In genomic region chr1:102630041-102630440, GRCh38 we compare ENCODE assay signal across 24 cellular contexts.
A peak's percentile ranks its signal among the peaks of the same experiment; 100 is the strongest.
DNase-seq lines count a peak whose midpoint lies in the region; ATAC-seq, FAIRE-seq and TF ChIP-seq lines count a peak whose summit lies in the region.
"Had no signal": no experiment of that assay in that cellular context is flagged by ENCODE, and none has a peak within 500 bp of the region (broad histone marks: within the 10 kb centered on the region; RNA-seq: fewer than 3 reads in every experiment).

No MANE protein-coding gene starts in this region.

- no peak for TF ChIP-seq RAD21 in H1 (IDR thresholded peaks at IDR 0.05 in 1 of 2, conservative IDR thresholded peaks at IDR 0.05 in 1 of 2; ENCODE audit: low read depth in 2 of 2, low read length in 2 of 2)

- H2BK20ac ChIP-seq in H1 (ENCODE audit: low read length) = no peak overlapping the region

- no peak overlapping the region for H2BK120ac ChIP-seq in H1 (replicated peaks; ENCODE audit: low read depth, low read length)

- no peak for TF ChIP-seq POLR2A in H1 (IDR thresholded peaks at IDR 0.05; ENCODE audit: control extremely low read depth in 1 of 2, low read depth in 2 of 2, low read length in 2 of 2)

- H2AK5ac ChIP-seq in H1 (ENCODE audit: low read depth, low read length) = no peak overlapping the region

- H3K9me3 ChIP-seq in H1 (ENCODE audit: insufficient read depth in 2 of 2, low read depth in 1 of 2, low read length in 1 of 2) = no peaks in the 10 kb centered on the region
- H3K9me3 ChIP-seq: BE2C, BLaER1 had no signal

- H2BK12ac ChIP-seq in H1 (ENCODE audit: low read depth, low read length) = no peak overlapping the region

- H3K27ac ChIP-seq in H1 (ENCODE audit: low read depth, low read length) = no peak overlapping the region
- H3K27ac ChIP-seq in foreskin keratinocyte = no peak overlapping the region
- H3K27ac ChIP-seq: BLaER1 had no signal

- no peak for TF ChIP-seq EP300 in H1 (IDR thresholded peaks at IDR 0.05; ENCODE audit: borderline replicate concordance in 1 of 2, low read depth in 2 of 2, low read length in 2 of 2)

- TF ChIP-seq CTCF in bronchial epithelial cell (IDR thresholded peaks at IDR 0.05; ENCODE audit: insufficient read depth, low read length, severe bottlenecking) (no peak), H1 (IDR thresholded peaks at IDR 0.05; ENCODE audit: control extremely low read depth in 1 of 3, insufficient read depth in 1 of 3, low read depth in 1 of 3, low read length in 3 of 3) (no peak), foreskin keratinocyte (conservative IDR thresholded peaks at IDR 0.05) (no peak)

- H3K4me1 ChIP-seq in H1 (replicated peaks in 1 of 4; ENCODE audit: control insufficient read depth in 3 of 4, insufficient read depth in 4 of 4, low read length in 3 of 4) (no peaks in the 10 kb centered on the region), foreskin keratinocyte (no peaks in the 10 kb centered on the region)

- POLR2A ChIA-PET in H1 (lab: Charles Lee; ENCODE audit: partially characterized antibody) = no interaction called here

- H3K4me3 ChIP-seq in bronchial epithelial cell (ENCODE audit: low read depth, low read length) = no peak overlapping the region
- H3K4me3 ChIP-seq in H1 (ENCODE audit: extremely low read depth in 1 of 4, insufficient read depth in 2 of 4, low read depth in 3 of 4, low read length in 4 of 4) = no peak overlapping the region
- H3K4me3 ChIP-seq: BLaER1, GM12878 had no signal

- 90% methylated on average over 1 of the region's 1 CpG; no CpG with 5 or more reads in 1 of the 2 experiments for WGBS in H1 (ENCODE audit: extremely low coverage in 1 of 2, insufficient coverage in 1 of 2, insufficient read length in 1 of 2, insufficient replicate concordance in 2 of 2, low coverage in 1 of 2, low lambda C conversion rate in 2 of 2, missing lambda C conversion rate in 1 of 2), 2 experiments

- no peak overlapping the region for H3K56ac ChIP-seq in H1 (replicated peaks; ENCODE audit: insufficient read length, low read depth, low read length)

- CTCF ChIA-PET in H1 (lab: Charles Lee; ENCODE audit: partially characterized antibody) = interaction anchor here (1.1 kb wide), 1 partner anchor 52 kb away, joined by 3 read pairs; no protein-coding TSS in a partner anchor

- no peaks in the 10 kb centered on the region for H3K79me1 ChIP-seq in H1 (ENCODE audit: low read depth, low read length)

- no peaks in the 10 kb centered on the region for H3K36me3 ChIP-seq in bronchial epithelial cell (ENCODE audit: control insufficient read depth, insufficient read depth, low read length)
- H3K36me3 ChIP-seq in H1 (ENCODE audit: control insufficient read depth in 2 of 4, insufficient read depth in 4 of 4, low read length in 3 of 4) = no peaks in the 10 kb centered on the region
- H3K36me3 ChIP-seq: BE2C, BLaER1 had no signal

- DNase-seq in bronchial epithelial cell (ENCODE audit: low read depth) (no peak), H1 (ENCODE audit: low read depth in 1 of 2, low spot score in 2 of 2) (no peak), foreskin keratinocyte (peak; percentile 33 to 64), T-helper 2 cell (no peak)
- no peak for DNase-seq in activated CD8-positive, alpha-beta memory T cell treated with anti-CD3 and anti-CD28 coated beads, Interleukin-2, amount 50 U/mL, for 48 hours
- DNase-seq: 8988T; ACHN; BE2C; C1 segment of cervical spinal cord; CD4-positive, alpha-beta memory T cell; CD4-positive, CD25-positive, alpha-beta regulatory T cell; CD8-positive, alpha-beta memory T cell; DMS 273 treated with DMSO at 0.1 percent for 48 hours; DMS153; DMS79; DND-41; EL; GDM1 had no signal

- ATAC-seq in foreskin keratinocyte = peak; percentile 49
- ATAC-seq in HG02840 (IDR thresholded peaks at IDR 0.05; ENCODE audit: low FRiP score, unreplicated experiment) = no peak
- ATAC-seq: GM12878 had no signal

- H4K8ac ChIP-seq in H1 (ENCODE audit: extremely low read depth, insufficient read depth, low read length) = no peak overlapping the region

- H2BK15ac ChIP-seq in H1 (ENCODE audit: low read length) = no peak overlapping the region

- no peak overlapping the region for H3K23ac ChIP-seq in H1 (ENCODE audit: insufficient read length)

- no peak overlapping the region for H2BK5ac ChIP-seq in H1 (ENCODE audit: low read depth, low read length)

- H3K4ac ChIP-seq in H1 (replicated peaks; ENCODE audit: insufficient read length, low read depth, low read length) = no peak overlapping the region

- FAIRE-seq in bronchial epithelial cell (lab: Jason Lieb, UNC) = peak; percentile 47
- no peak for FAIRE-seq in H1 (lab: Jason Lieb, UNC)
- FAIRE-seq: A204.1, GM12878, GM12892, GM18507 had no signal

- peak overlapping the region; percentile 14; the same call in 1 of the 2 replicates for H2AFZ ChIP-seq in H1 (ENCODE audit: low read length)

- H3K79me2 ChIP-seq in H1 (ENCODE audit: control insufficient read depth in 1 of 2, insufficient read depth in 2 of 2, low read length in 2 of 2) = no peaks in the 10 kb centered on the region

- no peak overlapping the region for H4K5ac ChIP-seq in H1 (ENCODE audit: insufficient read length, low read depth, low read length)

- no peak overlapping the region for H4K91ac ChIP-seq in H1 (replicated peaks; ENCODE audit: insufficient read length, low read length)

- no peaks in the 10 kb centered on the region for H3K23me2 ChIP-seq in H1 (ENCODE audit: low read depth, low read length)

- H3K14ac ChIP-seq in H1 (ENCODE audit: insufficient read length) = no peak overlapping the region

- H3K27me3 ChIP-seq in bronchial epithelial cell (ENCODE audit: control insufficient read depth, insufficient read depth, low read length) (no peaks in the 10 kb centered on the region), H1 (replicated peaks in 1 of 4; ENCODE audit: control insufficient read depth in 3 of 4, extremely low read depth in 1 of 4, insufficient read depth in 3 of 4, low read length in 3 of 4) (no peaks in the 10 kb centered on the region), foreskin keratinocyte (no peaks in the 10 kb centered on the region)
- H3K27me3 ChIP-seq: BE2C, BLaER1 had no signal

- H3K4me2 ChIP-seq in H1 (ENCODE audit: insufficient read depth in 1 of 2, low read depth in 2 of 2, low read length in 2 of 2) = no peak overlapping the region
- H3K4me2 ChIP-seq: BLaER1 had no signal

- no peak overlapping the region for H3K18ac ChIP-seq in H1 (ENCODE audit: extremely low read depth, low read length)

- H3K9ac ChIP-seq in H1 (replicated peaks in 1 of 4; ENCODE audit: extremely low read depth in 1 of 4, low read depth in 3 of 4, low read length in 3 of 4) = peak overlapping the region in 1 of 4 experiments; percentile 34; a peak in 1 of 7 replicates
- H3K9ac ChIP-seq: BLaER1 had no signal

- H4K20me1 ChIP-seq in H1 (replicated peaks in 1 of 2; ENCODE audit: control insufficient read depth in 1 of 2, insufficient read depth in 2 of 2, low read length in 2 of 2) = no peaks in the 10 kb centered on the region
- H4K20me1 ChIP-seq: BLaER1 had no signal

TF ChIP-seq in H1, 55 proteins besides CTCF, POLR2A, EP300 and RAD21:
- TF ChIP-seq CBX5 (IDR thresholded peaks at IDR 0.05; ENCODE audit: low read depth, low read length) (no peak), HDAC6 (IDR thresholded peaks at IDR 0.05; ENCODE audit: low read depth, low read length) (no peak), SIRT6 (IDR thresholded peaks at IDR 0.05; ENCODE audit: low read length) (no peak), ZNF274 (IDR thresholded peaks at IDR 0.05; ENCODE audit: borderline replicate concordance, extremely low read depth, low read length) (no peak), JUND (IDR thresholded peaks at IDR 0.05; ENCODE audit: low read length) (no peak), BACH1 (IDR thresholded peaks at IDR 0.05; ENCODE audit: low read length) (no peak), FOSL1 (IDR thresholded peaks at IDR 0.05; ENCODE audit: insufficient read depth, low read depth, low read length) (no peak), BCL11A (IDR thresholded peaks at IDR 0.05; ENCODE audit: low read depth in 2 of 2, low read length in 2 of 2) (no peak), USF2 (IDR thresholded peaks at IDR 0.05; ENCODE audit: low read length) (no peak)

Comparison
In these comparisons a context has a peak if more than half of its experiments do, and no peak if none do; other contexts are left out.
1. DNase-seq: peak in foreskin keratinocyte (2 of 2); none in bronchial epithelial cell (single experiment), H1 (0 of 2), T-helper 2 cell (0 of 5) and activated CD8-positive, alpha-beta memory T cell treated with anti-CD3 and anti-CD28 coated beads, Interleukin-2, amount 50 U/mL, for 48 hours (single experiment).